Comparison of ENCODE assay signal across 18 cellular contexts in the genomic region with DNA sequence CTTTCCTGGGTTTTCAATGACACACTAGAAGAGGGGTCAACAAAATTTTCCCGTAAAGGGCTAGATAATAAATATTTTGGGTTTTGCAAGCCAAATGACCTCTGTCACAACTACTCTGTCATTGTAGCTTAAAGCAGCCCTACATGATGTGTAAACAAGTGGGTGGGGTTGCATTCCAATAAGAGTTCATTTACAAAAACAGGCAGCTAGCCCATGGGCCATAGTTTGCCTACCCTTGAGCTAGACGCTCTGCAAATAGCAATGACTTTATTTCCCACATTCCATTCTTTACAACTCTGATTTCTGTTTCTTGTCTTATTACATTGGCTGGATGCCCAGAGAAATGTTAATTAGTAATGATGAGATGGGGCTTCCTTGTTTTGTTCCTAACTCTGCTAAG.
A peak's percentile ranks its signal among the peaks of the same experiment; 100 is the strongest.
DNase-seq lines count a peak whose midpoint lies in the region; ATAC-seq and TF ChIP-seq lines count a peak whose summit lies in the region.
"Had no signal": no experiment of that assay in that cellular context is flagged by ENCODE, and none has a peak within 500 bp of the region (broad histone marks: within the 10 kb centered on the region; RNA-seq: fewer than 3 reads in every experiment).

No MANE protein-coding gene starts in this region.

- intact Hi-C loops in gastrocnemius medialis (cut with DNase I; ENCODE audit: low total_unique reads): no loop called here

- in situ Hi-C loops in gastrocnemius medialis (cut with MboI; ENCODE audit: low sequenced_read_pairs in 4 of 4): loop anchor here in 2 of 4 donors (10.0 kb wide), 2 partner anchors 149 to 199 kb away; a partner anchor contains a TSS

- H3K4me1 ChIP-seq in gastrocnemius medialis: peaks cover 8 to 27% of the 10 kb centered on the region in 2 donors
- H3K4me1 ChIP-seq: SJSA1 had no signal

- no peak overlapping the region for H3K4me3 Mint-ChIP-seq in stimulated activated memory B cell treated with anti-CD40 and anti-IgM and Interleukin-4, amounts not matched to agents 10 μg/mL and 1 μg/mL and 100 μg/mL, for 72 hours

- ATAC-seq in left lobe of liver (peak; percentile 90), gastrocnemius medialis (no peak), GM21423 (IDR thresholded peaks at IDR 0.05; ENCODE audit: unreplicated experiment) (no peak)
- ATAC-seq in stimulated activated memory B cell treated with anti-CD40 and anti-IgM and Interleukin-4, amounts not matched to agents 10 μg/mL and 1 μg/mL and 100 μg/mL, for 72 hours: no peak

- no peak overlapping the region for H3K4me3 ChIP-seq in gastrocnemius medialis
- H3K4me3 ChIP-seq: SJSA1 had no signal

- no peak overlapping the region for H3K27ac Mint-ChIP-seq in stimulated activated memory B cell treated with anti-CD40 and anti-IgM and Interleukin-4, amounts not matched to agents 10 μg/mL and 1 μg/mL and 100 μg/mL, for 72 hours

- TF ChIP-seq CTCF in gastrocnemius medialis (IDR thresholded peaks at IDR 0.05 in 4 of 5, conservative IDR thresholded peaks at IDR 0.05 in 1 of 5): no peak

- H3K27me3 Mint-ChIP-seq in stimulated activated memory B cell treated with anti-CD40 and anti-IgM and Interleukin-4, amounts not matched to agents 10 μg/mL and 1 μg/mL and 100 μg/mL, for 72 hours: no peaks in the 10 kb centered on the region

- no peak for TF ChIP-seq POLR2A in gastrocnemius medialis (IDR thresholded peaks at IDR 0.05)

- peaks cover 0 to 38% of the 10 kb centered on the region in 2 donors for H3K36me3 ChIP-seq in gastrocnemius medialis
- H3K36me3 ChIP-seq: SJSA1 had no signal

- peak overlapping the region; percentile 52 to 85 (median 68) for H3K27ac ChIP-seq in gastrocnemius medialis
- H3K27ac ChIP-seq: RWPE1, SJSA1 had no signal

- peaks cover 8% of the 10 kb centered on the region for H3K4me1 Mint-ChIP-seq in stimulated activated memory B cell treated with anti-CD40 and anti-IgM and Interleukin-4, amounts not matched to agents 10 μg/mL and 1 μg/mL and 100 μg/mL, for 72 hours

- H3K9me3 Mint-ChIP-seq in stimulated activated memory B cell treated with anti-CD40 and anti-IgM and Interleukin-4, amounts not matched to agents 10 μg/mL and 1 μg/mL and 100 μg/mL, for 72 hours: no peaks in the 10 kb centered on the region

- no peaks in the 10 kb centered on the region for H3K9me3 ChIP-seq in gastrocnemius medialis
- H3K9me3 ChIP-seq: SJSA1 had no signal

- DNase-seq in ELF-1 (ENCODE audit: low read depth, low spot score): peak; percentile 13
- peak; percentile 17 for DNase-seq in dermis blood vessel endothelial cell
- DNase-seq in left lobe of liver (ENCODE audit: low spot score): no peak
- no peak for DNase-seq in gastrocnemius medialis
- DNase-seq in SW 1271 (lab: John Stamatoyannopoulos, UW): no peak
- no peak for DNase-seq in activated gamma-delta T cell (lab: John Stamatoyannopoulos, UW)
- DNase-seq: C1 segment of cervical spinal cord; Karpas-422; MM.1S; NCI-H1105; NCI-H1694 treated with DMSO at 0.1 percent for 48 hours; NCI-H345; NCI-H526; NK-92 treated with Interleukin-12 subunit alpha and Interleukin-12 subunit beta, amount 100 ng/mL, for 24 hours had no signal

- H3K27me3 ChIP-seq in gastrocnemius medialis: no peaks in the 10 kb centered on the region
- H3K27me3 ChIP-seq: SJSA1 had no signal

- H3K36me3 Mint-ChIP-seq in stimulated activated memory B cell treated with anti-CD40 and anti-IgM and Interleukin-4, amounts not matched to agents 10 μg/mL and 1 μg/mL and 100 μg/mL, for 72 hours: peaks cover 7% of the 10 kb centered on the region

Comparison
In these comparisons a context has a peak if more than half of its experiments do, and no peak if none do; other contexts are left out.
1. DNase-seq: peak in ELF-1 (single experiment) and dermis blood vessel endothelial cell (single experiment); none in left lobe of liver (single experiment), gastrocnemius medialis (0 of 2), SW 1271 (0 of 2) and activated gamma-delta T cell (single experiment).